1 cellular context compared by ENCODE assay signal in the genomic region with DNA sequence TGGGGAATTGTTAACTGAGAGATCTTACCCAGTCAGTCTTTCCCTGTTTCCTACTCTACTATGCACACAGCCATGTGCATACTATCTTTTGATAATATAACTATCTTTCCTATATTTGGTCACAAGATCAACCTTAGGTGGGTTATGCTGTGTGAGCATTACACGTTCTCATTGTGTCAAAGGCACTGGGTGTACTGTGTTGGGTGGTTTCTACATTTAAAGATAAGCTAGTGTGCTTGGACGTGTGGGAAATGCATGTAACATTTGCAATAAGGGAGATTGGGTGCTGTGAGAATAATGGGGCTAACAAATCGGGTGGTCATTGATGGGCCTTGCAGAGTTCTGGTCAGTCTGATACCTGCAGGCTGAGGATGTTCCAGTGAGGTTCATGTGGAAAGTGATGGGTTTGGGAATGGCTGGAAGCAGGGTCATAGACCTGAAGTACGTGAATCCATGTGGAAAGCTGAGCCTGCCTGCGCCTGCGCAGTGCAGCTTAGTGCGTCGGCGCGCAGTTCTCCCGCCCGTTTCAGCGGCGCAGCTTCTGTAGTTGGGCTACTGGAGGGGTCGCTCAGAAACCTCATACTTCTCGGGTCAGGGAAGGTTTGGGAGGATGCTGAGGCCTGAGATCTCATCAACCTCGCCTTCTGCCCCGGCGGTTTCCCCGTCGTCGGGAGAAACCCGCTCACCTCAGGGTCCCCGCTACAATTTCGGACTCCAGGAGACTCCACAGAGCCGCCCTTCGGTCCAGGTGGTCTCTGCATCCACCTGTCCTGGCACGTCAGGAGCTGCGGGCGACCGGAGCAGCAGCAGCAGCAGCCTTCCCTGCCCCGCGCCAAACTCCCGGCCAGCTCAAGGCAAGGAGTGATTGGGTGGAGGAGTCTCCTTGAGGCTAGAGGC.
TF ChIP-seq lines count a peak whose summit lies in the region.

Gene MSH4, plus strand, starts transcription at position 507 of the 897 bp plus-strand sequence. Its CDS starts 104 bp downstream, at position 611.

TF ChIP-seq in HepG2, 621 proteins besides CTCF, POLR2A, EP300 and RAD21 (continued from another document and continues in another):
- TF ChIP-seq ZNF687 (CRISPR knock-in tag; IDR thresholded peaks at IDR 0.05), result peak; percentile 36; the same call in 1 of the 2 replicates
- TF ChIP-seq DZIP1 (CRISPR knock-in tag; IDR thresholded peaks at IDR 0.05), result no peak
- TF ChIP-seq, protein P1, sequence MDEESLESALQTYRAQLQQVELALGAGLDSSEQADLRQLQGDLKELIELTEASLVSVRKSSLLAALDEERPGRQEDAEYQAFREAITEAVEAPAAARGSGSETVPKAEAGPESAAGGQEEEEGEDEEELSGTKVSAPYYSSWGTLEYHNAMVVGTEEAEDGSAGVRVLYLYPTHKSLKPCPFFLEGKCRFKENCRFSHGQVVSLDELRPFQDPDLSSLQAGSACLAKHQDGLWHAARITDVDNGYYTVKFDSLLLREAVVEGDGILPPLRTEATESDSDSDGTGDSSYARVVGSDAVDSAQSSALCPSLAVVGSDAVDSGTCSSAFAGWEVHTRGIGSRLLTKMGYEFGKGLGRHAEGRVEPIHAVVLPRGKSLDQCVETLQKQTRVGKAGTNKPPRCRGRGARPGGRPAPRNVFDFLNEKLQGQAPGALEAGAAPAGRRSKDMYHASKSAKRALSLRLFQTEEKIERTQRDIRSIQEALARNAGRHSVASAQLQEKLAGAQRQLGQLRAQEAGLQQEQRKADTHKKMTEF (CRISPR knock-in tag; IDR thresholded peaks at IDR 0.05), result peak; percentile 30; the same call in 1 of the 2 replicates
- TF ChIP-seq JUN (CRISPR knock-in tag; IDR thresholded peaks at IDR 0.05), result no peak
- no peak for TF ChIP-seq PHB2 (IDR thresholded peaks at IDR 0.05; ENCODE audit: partially characterized antibody)
- TF ChIP-seq, protein P2, sequence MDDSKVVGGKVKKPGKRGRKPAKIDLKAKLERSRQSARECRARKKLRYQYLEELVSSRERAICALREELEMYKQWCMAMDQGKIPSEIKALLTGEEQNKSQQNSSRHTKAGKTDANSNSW (CRISPR knock-in tag; IDR thresholded peaks at IDR 0.05; ENCODE audit: borderline replicate concordance), result 0 out of 2 replicates have a peak, but pooled peaks have one; percentile 51
- TF ChIP-seq HNRNPL (IDR thresholded peaks at IDR 0.05; ENCODE audit: low read depth, low read length), result no peak
- TF ChIP-seq HMG20A (CRISPR knock-in tag; IDR thresholded peaks at IDR 0.05; ENCODE audit: borderline replicate concordance), result no peak
- TF ChIP-seq NFATC3 (CRISPR knock-in tag; IDR thresholded peaks at IDR 0.05), result no peak
- TF ChIP-seq ATF7-NPFF (CRISPR knock-in tag; IDR thresholded peaks at IDR 0.05; ENCODE audit: low read depth), result peak; percentile 62; the same call in 1 of the 2 replicates
- peak; percentile 41; the same call in 1 of the 2 replicates for TF ChIP-seq SRY (CRISPR knock-in tag; IDR thresholded peaks at IDR 0.05)
- TF ChIP-seq STAT5B (CRISPR knock-in tag; IDR thresholded peaks at IDR 0.05), result no peak
- TF ChIP-seq GABPB1 (CRISPR knock-in tag; IDR thresholded peaks at IDR 0.05), result peak; percentile 30; the same call in 1 of the 2 replicates
- no peak for TF ChIP-seq TRIM24 (CRISPR knock-in tag; IDR thresholded peaks at IDR 0.05)
- TF ChIP-seq SIX1 (CRISPR knock-in tag; IDR thresholded peaks at IDR 0.05; ENCODE audit: borderline replicate concordance), result no peak
- TF ChIP-seq, protein P3, sequence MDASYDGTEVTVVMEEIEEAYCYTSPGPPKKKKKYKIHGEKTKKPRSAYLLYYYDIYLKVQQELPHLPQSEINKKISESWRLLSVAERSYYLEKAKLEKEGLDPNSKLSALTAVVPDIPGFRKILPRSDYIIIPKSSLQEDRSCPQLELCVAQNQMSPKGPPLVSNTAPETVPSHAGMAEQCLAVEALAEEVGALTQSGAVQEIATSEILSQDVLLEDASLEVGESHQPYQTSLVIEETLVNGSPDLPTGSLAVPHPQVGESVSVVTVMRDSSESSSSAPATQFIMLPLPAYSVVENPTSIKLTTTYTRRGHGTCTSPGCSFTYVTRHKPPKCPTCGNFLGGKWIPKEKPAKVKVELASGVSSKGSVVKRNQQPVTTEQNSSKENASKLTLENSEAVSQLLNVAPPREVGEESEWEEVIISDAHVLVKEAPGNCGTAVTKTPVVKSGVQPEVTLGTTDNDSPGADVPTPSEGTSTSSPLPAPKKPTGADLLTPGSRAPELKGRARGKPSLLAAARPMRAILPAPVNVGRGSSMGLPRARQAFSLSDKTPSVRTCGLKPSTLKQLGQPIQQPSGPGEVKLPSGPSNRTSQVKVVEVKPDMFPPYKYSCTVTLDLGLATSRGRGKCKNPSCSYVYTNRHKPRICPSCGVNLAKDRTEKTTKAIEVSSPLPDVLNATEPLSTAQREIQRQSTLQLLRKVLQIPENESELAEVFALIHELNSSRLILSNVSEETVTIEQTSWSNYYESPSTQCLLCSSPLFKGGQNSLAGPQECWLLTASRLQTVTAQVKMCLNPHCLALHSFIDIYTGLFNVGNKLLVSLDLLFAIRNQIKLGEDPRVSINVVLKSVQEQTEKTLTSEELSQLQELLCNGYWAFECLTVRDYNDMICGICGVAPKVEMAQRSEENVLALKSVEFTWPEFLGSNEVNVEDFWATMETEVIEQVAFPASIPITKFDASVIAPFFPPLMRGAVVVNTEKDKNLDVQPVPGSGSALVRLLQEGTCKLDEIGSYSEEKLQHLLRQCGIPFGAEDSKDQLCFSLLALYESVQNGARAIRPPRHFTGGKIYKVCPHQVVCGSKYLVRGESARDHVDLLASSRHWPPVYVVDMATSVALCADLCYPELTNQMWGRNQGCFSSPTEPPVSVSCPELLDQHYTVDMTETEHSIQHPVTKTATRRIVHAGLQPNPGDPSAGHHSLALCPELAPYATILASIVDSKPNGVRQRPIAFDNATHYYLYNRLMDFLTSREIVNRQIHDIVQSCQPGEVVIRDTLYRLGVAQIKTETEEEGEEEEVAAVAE (CRISPR knock-in tag; IDR thresholded peaks at IDR 0.05; ENCODE audit: borderline replicate concordance), result no peak
- TF ChIP-seq CREB1 (IDR thresholded peaks at IDR 0.05), result no peak
- peak; percentile 10; the same call in 1 of the 2 replicates for TF ChIP-seq CREB1 (CRISPR knock-in tag; IDR thresholded peaks at IDR 0.05)
- no peak for TF ChIP-seq IKZF1 (IDR thresholded peaks at IDR 0.05)
- peak; percentile 77 for TF ChIP-seq SRSF4 (IDR thresholded peaks at IDR 0.05; ENCODE audit: low read depth, low read length, poor library complexity, severe bottlenecking)
- peak; percentile 86 for TF ChIP-seq PAF1 (CRISPR knock-in tag; IDR thresholded peaks at IDR 0.05)
- TF ChIP-seq ZNF879 (CRISPR knock-in tag; IDR thresholded peaks at IDR 0.05), result peak; percentile 42; the same call in 1 of the 2 replicates
- TF ChIP-seq ZNF260 (CRISPR knock-in tag; IDR thresholded peaks at IDR 0.05; ENCODE audit: borderline replicate concordance, low read depth), result no peak
- peak; percentile 33 for TF ChIP-seq CSRNP1 (CRISPR knock-in tag; IDR thresholded peaks at IDR 0.05)
- no peak for TF ChIP-seq ZNF432 (CRISPR knock-in tag; IDR thresholded peaks at IDR 0.05; ENCODE audit: borderline replicate concordance)
- TF ChIP-seq ARNT (IDR thresholded peaks at IDR 0.05), result no peak
- no peak for TF ChIP-seq ZMYM2 (CRISPR knock-in tag; IDR thresholded peaks at IDR 0.05)
- no peak for TF ChIP-seq MAFK (conservative IDR thresholded peaks at IDR 0.05 in 1 of 2, IDR thresholded peaks at IDR 0.05 in 1 of 2; ENCODE audit: low read length in 2 of 2)
- TF ChIP-seq, protein P4, sequence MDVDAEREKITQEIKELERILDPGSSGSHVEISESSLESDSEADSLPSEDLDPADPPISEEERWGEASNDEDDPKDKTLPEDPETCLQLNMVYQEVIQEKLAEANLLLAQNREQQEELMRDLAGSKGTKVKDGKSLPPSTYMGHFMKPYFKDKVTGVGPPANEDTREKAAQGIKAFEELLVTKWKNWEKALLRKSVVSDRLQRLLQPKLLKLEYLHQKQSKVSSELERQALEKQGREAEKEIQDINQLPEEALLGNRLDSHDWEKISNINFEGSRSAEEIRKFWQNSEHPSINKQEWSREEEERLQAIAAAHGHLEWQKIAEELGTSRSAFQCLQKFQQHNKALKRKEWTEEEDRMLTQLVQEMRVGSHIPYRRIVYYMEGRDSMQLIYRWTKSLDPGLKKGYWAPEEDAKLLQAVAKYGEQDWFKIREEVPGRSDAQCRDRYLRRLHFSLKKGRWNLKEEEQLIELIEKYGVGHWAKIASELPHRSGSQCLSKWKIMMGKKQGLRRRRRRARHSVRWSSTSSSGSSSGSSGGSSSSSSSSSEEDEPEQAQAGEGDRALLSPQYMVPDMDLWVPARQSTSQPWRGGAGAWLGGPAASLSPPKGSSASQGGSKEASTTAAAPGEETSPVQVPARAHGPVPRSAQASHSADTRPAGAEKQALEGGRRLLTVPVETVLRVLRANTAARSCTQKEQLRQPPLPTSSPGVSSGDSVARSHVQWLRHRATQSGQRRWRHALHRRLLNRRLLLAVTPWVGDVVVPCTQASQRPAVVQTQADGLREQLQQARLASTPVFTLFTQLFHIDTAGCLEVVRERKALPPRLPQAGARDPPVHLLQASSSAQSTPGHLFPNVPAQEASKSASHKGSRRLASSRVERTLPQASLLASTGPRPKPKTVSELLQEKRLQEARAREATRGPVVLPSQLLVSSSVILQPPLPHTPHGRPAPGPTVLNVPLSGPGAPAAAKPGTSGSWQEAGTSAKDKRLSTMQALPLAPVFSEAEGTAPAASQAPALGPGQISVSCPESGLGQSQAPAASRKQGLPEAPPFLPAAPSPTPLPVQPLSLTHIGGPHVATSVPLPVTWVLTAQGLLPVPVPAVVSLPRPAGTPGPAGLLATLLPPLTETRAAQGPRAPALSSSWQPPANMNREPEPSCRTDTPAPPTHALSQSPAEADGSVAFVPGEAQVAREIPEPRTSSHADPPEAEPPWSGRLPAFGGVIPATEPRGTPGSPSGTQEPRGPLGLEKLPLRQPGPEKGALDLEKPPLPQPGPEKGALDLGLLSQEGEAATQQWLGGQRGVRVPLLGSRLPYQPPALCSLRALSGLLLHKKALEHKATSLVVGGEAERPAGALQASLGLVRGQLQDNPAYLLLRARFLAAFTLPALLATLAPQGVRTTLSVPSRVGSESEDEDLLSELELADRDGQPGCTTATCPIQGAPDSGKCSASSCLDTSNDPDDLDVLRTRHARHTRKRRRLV (CRISPR knock-in tag; IDR thresholded peaks at IDR 0.05), result no peak
- no peak for TF ChIP-seq TCF12 (IDR thresholded peaks at IDR 0.05)
- TF ChIP-seq TCF12 (CRISPR knock-in tag; IDR thresholded peaks at IDR 0.05), result no peak
- TF ChIP-seq EEA1 (CRISPR knock-in tag; IDR thresholded peaks at IDR 0.05; ENCODE audit: borderline replicate concordance), result 0 out of 2 replicates have a peak, but pooled peaks have one; percentile 27
- no peak for TF ChIP-seq IKZF4 (CRISPR knock-in tag; IDR thresholded peaks at IDR 0.05; ENCODE audit: borderline replicate concordance, low read depth, not compliant biosample characterization)
- no peak for TF ChIP-seq ZNF839 (CRISPR knock-in tag; IDR thresholded peaks at IDR 0.05; ENCODE audit: borderline replicate concordance)
- no peak for TF ChIP-seq SNAPC2 (CRISPR knock-in tag; IDR thresholded peaks at IDR 0.05)
- TF ChIP-seq ZSCAN21 (CRISPR knock-in tag; IDR thresholded peaks at IDR 0.05; ENCODE audit: borderline replicate concordance), result peak; percentile 28; the same call in 1 of the 2 replicates
- no peak for TF ChIP-seq XRCC5 (optimal IDR thresholded peaks at IDR 0.05; ENCODE audit: low read length)
